ENCODE assay signal across 12 cellular contexts in genomic region chrX:8987672-8988250, GRCh38. TPM values are rescaled to one million over a fixed set of nuclear protein-coding genes. Genes with fewer than 3 reads are reported as not detected.
DNase-seq lines count a peak whose midpoint lies in the region; ATAC-seq and TF ChIP-seq lines count a peak whose summit lies in the region.
"Had no signal": no experiment of that assay in that cellular context is flagged by ENCODE, and none has a peak within 500 bp of the region (broad histone marks: within the 10 kb centered on the region; RNA-seq: fewer than 3 reads in every experiment).

No MANE protein-coding gene starts in this region.

- H3K9me3 Mint-ChIP-seq in endothelial cell (ENCODE audit: unreplicated experiment) = no peaks in the 10 kb centered on the region

- H3K27me3 ChIP-seq in esophagus squamous epithelium (no peaks in the 10 kb centered on the region), body of pancreas (no peaks in the 10 kb centered on the region)

- no peak overlapping the region for H3K4me3 ChIP-seq in esophagus squamous epithelium
- H3K4me3 ChIP-seq in body of pancreas = no peak overlapping the region

- peak; percentile 2 for DNase-seq in stimulated activated CD8-positive, alpha-beta memory T cell treated with anti-CD3 and anti-CD28 coated beads, Interleukin-12 subunit alpha, Interleukin-12 subunit beta, amount 100 ng/mL, for 1 hour (ENCODE audit: low read depth)
- no peak for DNase-seq in stimulated activated CD8-positive, alpha-beta memory T cell treated with anti-CD3 and anti-CD28 coated beads, Interleukin-4, amount 100 ng/mL, for 48 hours
- DNase-seq in esophagus squamous epithelium (lab: John Stamatoyannopoulos, UW) (no peak), NCI-H345 treated with DMSO at 0.1 percent for 48 hours (lab: John Stamatoyannopoulos, UW; ENCODE audit: unreplicated experiment) (no peak), endothelial cell (ENCODE audit: low spot score) (no peak), COR-L47 (lab: John Stamatoyannopoulos, UW) (no peak), body of pancreas (no peak)
- DNase-seq: amniotic stem cell, C1 segment of cervical spinal cord, NCI-H2171 had no signal

- intact Hi-C loops in esophagus squamous epithelium (cut with DNase I) (no loop called here), body of pancreas (cut with DNase I) (no loop called here)

- H3K9me3 ChIP-seq in esophagus squamous epithelium (no peaks in the 10 kb centered on the region), body of pancreas (no peaks in the 10 kb centered on the region)

- H3K36me3 ChIP-seq in esophagus squamous epithelium (no peaks in the 10 kb centered on the region), body of pancreas (replicated peaks in 1 of 2; ENCODE audit: insufficient read depth in 1 of 2, low read depth in 2 of 2) (no peaks in the 10 kb centered on the region)

- TF ChIP-seq POLR2A in esophagus squamous epithelium (IDR thresholded peaks at IDR 0.05) = no peak
- no peak for TF ChIP-seq POLR2A in body of pancreas (IDR thresholded peaks at IDR 0.05)

- no peak overlapping the region for H3K27ac Mint-ChIP-seq in endothelial cell (ENCODE audit: unreplicated experiment)

- H3K27ac ChIP-seq in esophagus squamous epithelium = peak overlapping the region; percentile 26 to 83 (median 78)
- no peak overlapping the region for H3K27ac ChIP-seq in body of pancreas

- H3K27me3 Mint-ChIP-seq in endothelial cell (ENCODE audit: unreplicated experiment) = no peaks in the 10 kb centered on the region

- peak; percentile 49 to 68 for ATAC-seq in activated CD4-positive, CD25-positive, alpha-beta regulatory T cell treated with anti-CD3 and anti-CD28 coated beads, Interleukin-2, amount 50 U/mL, for 24 hours
- no peak for ATAC-seq in body of pancreas

- H3K4me1 Mint-ChIP-seq in endothelial cell (ENCODE audit: unreplicated experiment) = no peaks in the 10 kb centered on the region

- no peak overlapping the region for H3K4me3 Mint-ChIP-seq in endothelial cell (ENCODE audit: unreplicated experiment)

- H3K4me1 ChIP-seq in esophagus squamous epithelium (peaks cover 0 to 17% (median 0%) of the 10 kb centered on the region in 3 donors), body of pancreas (no peaks in the 10 kb centered on the region)

- no peaks in the 10 kb centered on the region for H3K36me3 Mint-ChIP-seq in endothelial cell (ENCODE audit: low read depth, unreplicated experiment)

- TF ChIP-seq CTCF in esophagus squamous epithelium (IDR thresholded peaks at IDR 0.05) (peak in 1 of 6 experiments; percentile 17), endothelial cell (IDR thresholded peaks at IDR 0.05; ENCODE audit: unreplicated experiment) (no peak), body of pancreas (IDR thresholded peaks at IDR 0.05) (no peak)

- WGBS in esophagus squamous epithelium, 2 donors = 0 to 50% methylated on average over 1 to 4 of the region's 6 CpGs
- WGBS in body of pancreas, 2 donors = 70 to 91% methylated on average over 2 to 4 of the region's 6 CpGs

RNA-seq across cellular contexts. Expression of gene FAM9B, which starts 46.2 kb away (rescaled TPM):
- not detected for total RNA-seq in esophagus squamous epithelium
- total RNA-seq in endothelial cell (ENCODE audit: unreplicated experiment) = not detected
- not detected for total RNA-seq in body of pancreas
- total RNA-seq: osteocyte had no signal

Comparison
In these comparisons a context has a peak if more than half of its experiments do, and no peak if none do; other contexts are left out.
1. H3K27ac ChIP-seq: peak in esophagus squamous epithelium (4 of 4); none in body of pancreas (0 of 4).